Comparison of ENCODE assay signal across 4 cellular contexts in genomic region chr3:185126201-185126600, GRCh38. TPM values are rescaled to one million over a fixed set of nuclear protein-coding genes. Genes with fewer than 3 reads are reported as not detected.
"Had no signal": no experiment of that assay in that cellular context is flagged by ENCODE, and none has a peak within 500 bp of the region (broad histone marks: within the 10 kb centered on the region; RNA-seq: fewer than 3 reads in every experiment).

No MANE protein-coding gene starts in this region.

- H3K36me3 ChIP-seq: HAP-1 had no signal

- H3K9me3 ChIP-seq: HAP-1 had no signal

- H3K4me3 ChIP-seq: GM23248, GM23338, HAP-1 had no signal

- ATAC-seq: GM23338, HCT116 had no signal

- H2AFZ ChIP-seq: GM23248, GM23338 had no signal

- H3K4me2 ChIP-seq: GM23338 had no signal

- H3K27ac ChIP-seq: GM23248 had no signal

- H3K9ac ChIP-seq: GM23248 had no signal

RNA-seq across cellular contexts. Expression of gene C3orf70, which starts 26.7 kb away (rescaled TPM):
- polyA plus RNA-seq: GM23248 had no signal
